Comparison of ENCODE assay signal across 21 cellular contexts in the genomic region with DNA sequence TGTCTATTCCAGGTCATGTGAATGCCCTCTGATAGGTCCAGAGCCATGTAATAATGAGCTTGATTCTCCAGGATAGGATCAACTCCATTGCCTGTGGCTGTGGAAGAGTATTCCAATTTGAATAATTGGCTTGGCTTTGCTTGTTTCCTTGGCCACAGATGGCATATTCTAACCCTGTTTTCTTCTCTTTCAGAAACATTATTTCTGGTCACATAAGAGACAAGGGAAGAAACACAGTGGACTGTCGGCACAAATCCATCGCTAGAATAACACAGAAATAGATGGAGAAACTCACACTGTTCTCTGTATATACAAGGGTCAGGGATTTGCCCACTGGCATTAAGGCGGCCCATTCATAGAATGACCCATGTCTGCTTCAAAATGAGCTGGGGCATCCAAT.
"Had no signal": no experiment of that assay in that cellular context is flagged by ENCODE, and none has a peak within 500 bp of the region (broad histone marks: within the 10 kb centered on the region; RNA-seq: fewer than 3 reads in every experiment).

No MANE protein-coding gene starts in this region.

- H3K9me3 Mint-ChIP-seq: activated naive CD8-positive, alpha-beta T cell treated with anti-CD3 and anti-CD28 coated beads for 36 hours; activated T-cell treated with anti-CD3 and anti-CD28 coated beads, Interleukin-2, amount 50 U/mL, for 24 hours; activated T-helper 2 cell treated with anti-CD3 and anti-CD28 coated beads, Interferon-gamma antibody, Interleukin-2, Interleukin-4, amounts not matched to agents 10 μg/mL and 5 μg/mL and 100 μg/mL, durations not matched to agents 14 hours and 24 hours and 36 hours; dendritic cell treated with granulocyte-macrophage colony-stimulating factor and Interleukin-4, amounts not matched to agents 40 ng/mL and 50 ng/mL, for 4 days; mesothelial cell of epicardium; natural killer cell treated with Interleukin-12 subunit alpha and Interleukin-12 subunit beta and Interleukin-15 and Interleukin-18, amount 100 ng/mL, for 72 hours; T-helper 2 cell treated with Interferon-gamma antibody and Interleukin-4, amounts not matched to agents 5 μg/mL and 100 μg/mL, for 36 hours had no signal

- ATAC-seq: left lobe of liver; natural killer cell treated with Interleukin-12 subunit alpha and Interleukin-12 subunit beta and Interleukin-15 and Interleukin-18, amount 100 ng/mL, for 72 hours; right cardiac atrium; stimulated activated naive CD8-positive, alpha-beta T cell treated with anti-CD3 and anti-CD28 coated beads, Interleukin-15, Interleukin-2, amounts not matched to agents 100 U/mL and 50 U/mL, for 24 hours had no signal

- H3K27ac ChIP-seq: prostate gland, tibial artery, WERI-Rb-1 had no signal

- H3K36me3 Mint-ChIP-seq: activated naive CD8-positive, alpha-beta T cell treated with anti-CD3 and anti-CD28 coated beads for 36 hours; natural killer cell treated with Interleukin-12 subunit alpha and Interleukin-12 subunit beta and Interleukin-15 and Interleukin-18, amount 100 ng/mL, for 72 hours had no signal

- DNase-seq: activated CD4-positive, alpha-beta T cell treated with anti-CD3 and anti-CD28 coated beads for 1 hour; activated CD4-positive, alpha-beta T cell treated with anti-CD3 and anti-CD28 coated beads, Interleukin-2, amount 50 U/mL, for 1 hour; activated naive CD4-positive, alpha-beta T cell; activated naive CD8-positive, alpha-beta T cell treated with anti-CD3 and anti-CD28 coated beads for 36 hours; activated T-cell treated with anti-CD3 and anti-CD28 coated beads, Interleukin-2, amount 50 U/mL, for 24 hours; effector CD8-positive, alpha-beta T cell; erythroblast; foreskin fibroblast; kidney; right cardiac atrium; stimulated activated CD4-positive, alpha-beta T cell treated with anti-CD3 and anti-CD28 coated beads, Interleukin-4, amount 100 ng/mL, for 4 hours; stimulated activated naive CD8-positive, alpha-beta T cell treated with anti-CD3 and anti-CD28 coated beads, Interleukin-15, Interleukin-2, amounts not matched to agents 100 U/mL and 50 U/mL, for 24 hours; tibial artery; WERI-Rb-1 had no signal

- H3K27me3 Mint-ChIP-seq: activated naive CD8-positive, alpha-beta T cell treated with anti-CD3 and anti-CD28 coated beads for 36 hours; activated T-cell treated with anti-CD3 and anti-CD28 coated beads, Interleukin-2, amount 50 U/mL, for 24 hours; dendritic cell treated with granulocyte-macrophage colony-stimulating factor and Interleukin-4, amounts not matched to agents 40 ng/mL and 50 ng/mL, for 4 days; natural killer cell treated with Interleukin-12 subunit alpha and Interleukin-12 subunit beta and Interleukin-15 and Interleukin-18, amount 100 ng/mL, for 72 hours had no signal

- H3K27ac Mint-ChIP-seq: activated naive CD8-positive, alpha-beta T cell treated with anti-CD3 and anti-CD28 coated beads for 36 hours; activated T-cell treated with anti-CD3 and anti-CD28 coated beads, Interleukin-2, amount 50 U/mL, for 24 hours; activated T-helper 2 cell treated with anti-CD3 and anti-CD28 coated beads, Interferon-gamma antibody, Interleukin-2, Interleukin-4, amounts not matched to agents 10 μg/mL and 5 μg/mL and 100 μg/mL, durations not matched to agents 14 hours and 24 hours and 36 hours; dendritic cell treated with granulocyte-macrophage colony-stimulating factor and Interleukin-4, amounts not matched to agents 40 ng/mL and 50 ng/mL, for 4 days; mesothelial cell of epicardium; natural killer cell treated with Interleukin-12 subunit alpha and Interleukin-12 subunit beta and Interleukin-15 and Interleukin-18, amount 100 ng/mL, for 72 hours; T-helper 2 cell treated with Interferon-gamma antibody and Interleukin-4, amounts not matched to agents 5 μg/mL and 100 μg/mL, for 36 hours had no signal

- H3K4me3 Mint-ChIP-seq: activated naive CD8-positive, alpha-beta T cell treated with anti-CD3 and anti-CD28 coated beads for 36 hours; activated T-cell treated with anti-CD3 and anti-CD28 coated beads, Interleukin-2, amount 50 U/mL, for 24 hours; dendritic cell treated with granulocyte-macrophage colony-stimulating factor and Interleukin-4, amounts not matched to agents 40 ng/mL and 50 ng/mL, for 4 days; mesothelial cell of epicardium; natural killer cell treated with Interleukin-12 subunit alpha and Interleukin-12 subunit beta and Interleukin-15 and Interleukin-18, amount 100 ng/mL, for 72 hours; T-helper 2 cell treated with Interferon-gamma antibody and Interleukin-4, amounts not matched to agents 5 μg/mL and 100 μg/mL, for 36 hours had no signal
